ENCODE assay signal across 28 cellular contexts in the genomic region with DNA sequence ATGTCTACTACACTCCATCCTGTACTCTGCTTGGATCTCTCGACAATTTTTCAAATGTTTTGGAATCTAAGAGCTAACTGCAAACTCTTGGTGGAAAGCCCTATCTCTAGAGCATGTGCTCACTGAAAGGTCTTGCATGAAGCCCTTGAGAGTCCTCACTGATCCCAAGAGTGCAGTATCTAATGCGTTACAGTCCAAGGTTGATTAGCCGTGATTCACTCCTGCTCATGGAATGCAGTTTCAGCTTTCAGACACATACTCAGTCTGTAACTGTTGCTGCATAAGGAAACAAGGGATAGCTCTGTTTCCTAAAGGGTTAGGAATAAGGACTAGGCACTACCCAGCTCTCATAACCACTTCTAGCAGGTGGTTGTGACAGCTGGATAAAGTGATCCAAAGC.
"Had no signal": no experiment of that assay in that cellular context is flagged by ENCODE, and none has a peak within 500 bp of the region (broad histone marks: within the 10 kb centered on the region; RNA-seq: fewer than 3 reads in every experiment).

No MANE protein-coding gene starts in this region.

- H3K4me3 Mint-ChIP-seq: activated CD4-positive, alpha-beta T cell treated with anti-CD3 and anti-CD28 coated beads for 36 hours; activated naive CD8-positive, alpha-beta T cell; immature natural killer cell; naive thymus-derived CD4-positive, alpha-beta T cell; stimulated activated effector memory CD8-positive, alpha-beta T cell treated with anti-CD3 and anti-CD28 coated beads, Interleukin-12 subunit alpha, Interleukin-12 subunit beta, amount 100 ng/mL, for 72 hours; stimulated activated naive CD8-positive, alpha-beta T cell treated with anti-CD3 and anti-CD28 coated beads, Interleukin-15, amount 100 ng/mL, for 72 hours; T-helper 2 cell treated with Interferon-gamma antibody and Interleukin-4, amounts not matched to agents 5 μg/mL and 100 μg/mL, for 36 hours; type B pancreatic cell had no signal

- H3K4me3 ChIP-seq: adrenal gland, body of pancreas, cardiac muscle cell, esophagus muscularis mucosa, gastroesophageal sphincter, ovary, spleen had no signal

- DNase-seq: activated CD4-positive, alpha-beta T cell treated with anti-CD3 and anti-CD28 coated beads for 36 hours; activated CD4-positive, CD25-positive, alpha-beta regulatory T cell; activated effector memory CD4-positive, alpha-beta T cell treated with Interleukin-2 at 50 U/mL for 16 hours; activated naive CD4-positive, alpha-beta T cell treated with Interleukin-2 at 50 U/mL for 16 hours; activated T-cell treated with anti-CD3 and anti-CD28 coated beads for 4 hours; aorta; body of pancreas; cortex of kidney; hippocampal formation; immature natural killer cell; mammary epithelial cell; naive thymus-derived CD4-positive, alpha-beta T cell; ovary; retina; spleen; stimulated activated CD4-positive, alpha-beta T cell treated with anti-CD3 and anti-CD28 coated beads, Interleukin-4, amount 100 ng/mL, for 24 hours; stimulated activated naive CD8-positive, alpha-beta T cell treated with anti-CD3 and anti-CD28 coated beads, Interleukin-15, amount 100 ng/mL, for 72 hours; substantia nigra; T-helper 1 cell had no signal

- ATAC-seq: activated CD4-positive, alpha-beta T cell treated with anti-CD3 and anti-CD28 coated beads for 36 hours; body of pancreas; gastroesophageal sphincter; naive thymus-derived CD4-positive, alpha-beta T cell; stimulated activated effector memory CD8-positive, alpha-beta T cell treated with anti-CD3 and anti-CD28 coated beads, Interleukin-12 subunit alpha, Interleukin-12 subunit beta, amount 100 ng/mL, for 72 hours; stimulated activated naive CD8-positive, alpha-beta T cell treated with anti-CD3 and anti-CD28 coated beads, Interleukin-15, amount 100 ng/mL, for 72 hours had no signal

- H3K36me3 ChIP-seq: adrenal gland, cardiac muscle cell, esophagus muscularis mucosa, gastroesophageal sphincter, ovary, spleen had no signal

- H3K27me3 ChIP-seq: adrenal gland, body of pancreas, cardiac muscle cell, esophagus muscularis mucosa, gastroesophageal sphincter, ovary, spleen had no signal

- H3K9me3 Mint-ChIP-seq: immature natural killer cell; stimulated activated effector memory CD8-positive, alpha-beta T cell treated with anti-CD3 and anti-CD28 coated beads, Interleukin-12 subunit alpha, Interleukin-12 subunit beta, amount 100 ng/mL, for 72 hours; type B pancreatic cell had no signal

- H3K27ac Mint-ChIP-seq: activated CD4-positive, alpha-beta T cell treated with anti-CD3 and anti-CD28 coated beads for 36 hours; activated naive CD8-positive, alpha-beta T cell; immature natural killer cell; progenitor cell of endocrine pancreas; stimulated activated effector memory CD8-positive, alpha-beta T cell treated with anti-CD3 and anti-CD28 coated beads, Interleukin-12 subunit alpha, Interleukin-12 subunit beta, amount 100 ng/mL, for 72 hours; stimulated activated naive CD8-positive, alpha-beta T cell treated with anti-CD3 and anti-CD28 coated beads, Interleukin-15, amount 100 ng/mL, for 72 hours; T-helper 2 cell treated with Interferon-gamma antibody and Interleukin-4, amounts not matched to agents 5 μg/mL and 100 μg/mL, for 36 hours; type B pancreatic cell had no signal

- H3K27me3 Mint-ChIP-seq: activated CD4-positive, alpha-beta T cell treated with anti-CD3 and anti-CD28 coated beads for 36 hours; activated naive CD8-positive, alpha-beta T cell; type B pancreatic cell had no signal

- H3K27ac ChIP-seq: adrenal gland, body of pancreas, cardiac muscle cell, esophagus muscularis mucosa, gastroesophageal sphincter, ovary, spleen had no signal

- H3K36me3 Mint-ChIP-seq: activated naive CD8-positive, alpha-beta T cell; immature natural killer cell; stimulated activated effector memory CD8-positive, alpha-beta T cell treated with anti-CD3 and anti-CD28 coated beads, Interleukin-12 subunit alpha, Interleukin-12 subunit beta, amount 100 ng/mL, for 72 hours; type B pancreatic cell had no signal

- H3K9me3 ChIP-seq: adrenal gland, body of pancreas, esophagus muscularis mucosa, gastroesophageal sphincter, ovary, spleen had no signal

- H3K4me1 Mint-ChIP-seq: stimulated activated effector memory CD8-positive, alpha-beta T cell treated with anti-CD3 and anti-CD28 coated beads, Interleukin-12 subunit alpha, Interleukin-12 subunit beta, amount 100 ng/mL, for 72 hours had no signal

- H3K4me1 ChIP-seq: adrenal gland, body of pancreas, esophagus muscularis mucosa, gastroesophageal sphincter had no signal
